In the genomic region with DNA sequence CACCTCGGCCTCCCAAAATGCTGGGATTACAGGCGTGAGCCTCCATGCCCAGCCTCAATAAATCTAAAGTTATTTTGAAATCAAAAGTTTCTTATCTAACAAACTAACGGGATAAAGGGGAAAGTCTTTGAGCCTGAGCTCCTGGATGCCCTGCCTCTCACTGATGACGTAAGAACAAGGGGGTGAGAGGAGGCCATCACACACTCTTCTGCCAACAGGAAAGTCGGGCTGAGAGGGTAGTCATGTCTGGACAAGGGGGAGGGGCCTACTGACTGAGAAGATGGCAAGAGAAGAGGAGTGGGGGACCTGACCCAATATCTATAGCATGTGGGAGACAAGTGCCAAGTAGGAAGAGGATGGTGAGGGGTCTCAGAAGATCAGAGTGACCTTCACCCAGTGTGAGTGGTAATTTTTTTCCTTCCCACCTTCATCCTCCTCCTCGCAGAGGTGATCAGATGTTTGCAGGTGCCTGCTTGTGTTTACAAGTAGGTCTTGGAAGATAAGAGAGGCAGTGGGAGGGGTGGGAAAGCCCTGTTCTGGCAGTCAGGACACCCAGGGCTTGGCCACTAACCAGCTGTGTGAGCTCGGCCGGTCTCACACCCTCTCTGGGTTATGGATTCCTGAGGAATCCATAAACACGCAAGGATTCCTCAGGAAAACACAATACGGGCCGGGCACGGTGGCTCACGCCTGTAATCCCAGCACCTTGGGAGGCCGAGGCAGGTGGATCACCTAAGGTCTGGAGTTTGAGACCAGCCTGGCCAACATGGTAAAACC, we compare ENCODE assay signal across 3 cellular contexts.
TF ChIP-seq lines count a peak whose summit lies in the region.

No MANE protein-coding gene starts in this region.

TF ChIP-seq in SK-N-SH, 30 proteins besides CTCF, POLR2A, EP300 and RAD21:
- TF ChIP-seq, protein P1, sequence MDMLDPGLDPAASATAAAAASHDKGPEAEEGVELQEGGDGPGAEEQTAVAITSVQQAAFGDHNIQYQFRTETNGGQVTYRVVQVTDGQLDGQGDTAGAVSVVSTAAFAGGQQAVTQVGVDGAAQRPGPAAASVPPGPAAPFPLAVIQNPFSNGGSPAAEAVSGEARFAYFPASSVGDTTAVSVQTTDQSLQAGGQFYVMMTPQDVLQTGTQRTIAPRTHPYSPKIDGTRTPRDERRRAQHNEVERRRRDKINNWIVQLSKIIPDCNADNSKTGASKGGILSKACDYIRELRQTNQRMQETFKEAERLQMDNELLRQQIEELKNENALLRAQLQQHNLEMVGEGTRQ (IDR thresholded peaks at IDR 0.05; ENCODE audit: borderline replicate concordance, low read depth, low read length) = no peak
- TF ChIP-seq, protein P2, sequence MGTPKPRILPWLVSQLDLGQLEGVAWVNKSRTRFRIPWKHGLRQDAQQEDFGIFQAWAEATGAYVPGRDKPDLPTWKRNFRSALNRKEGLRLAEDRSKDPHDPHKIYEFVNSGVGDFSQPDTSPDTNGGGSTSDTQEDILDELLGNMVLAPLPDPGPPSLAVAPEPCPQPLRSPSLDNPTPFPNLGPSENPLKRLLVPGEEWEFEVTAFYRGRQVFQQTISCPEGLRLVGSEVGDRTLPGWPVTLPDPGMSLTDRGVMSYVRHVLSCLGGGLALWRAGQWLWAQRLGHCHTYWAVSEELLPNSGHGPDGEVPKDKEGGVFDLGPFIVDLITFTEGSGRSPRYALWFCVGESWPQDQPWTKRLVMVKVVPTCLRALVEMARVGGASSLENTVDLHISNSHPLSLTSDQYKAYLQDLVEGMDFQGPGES (IDR thresholded peaks at IDR 0.05; ENCODE audit: low read depth, low read length) = no peak

TF ChIP-seq in SK-N-SH treated with all-trans-retinoic acid at 6 μM for 48 hours, 23 proteins besides CTCF, POLR2A, EP300 and RAD21:
- TF ChIP-seq PPARA (CRISPR knock-in tag; IDR thresholded peaks at IDR 0.05; ENCODE audit: borderline replicate concordance) (no peak), ZNF70 (CRISPR knock-in tag; IDR thresholded peaks at IDR 0.05) (no peak), ARNTL (CRISPR knock-in tag; IDR thresholded peaks at IDR 0.05; ENCODE audit: borderline replicate concordance, low read depth) (no peak), ZNF565 (CRISPR knock-in tag; conservative IDR thresholded peaks at IDR 0.05; ENCODE audit: low read depth) (no peak), ZC3H10 (CRISPR knock-in tag; IDR thresholded peaks at IDR 0.05) (no peak), ZFP30 (CRISPR knock-in tag; IDR thresholded peaks at IDR 0.05) (no peak), RARB (CRISPR knock-in tag; IDR thresholded peaks at IDR 0.05) (no peak), ZNF8 (CRISPR knock-in tag; IDR thresholded peaks at IDR 0.05) (no peak), GLIS3 (CRISPR knock-in tag; IDR thresholded peaks at IDR 0.05) (no peak), OSR1 (CRISPR knock-in tag; IDR thresholded peaks at IDR 0.05) (no peak), ESRRG (CRISPR knock-in tag; IDR thresholded peaks at IDR 0.05) (no peak), TCF4 (CRISPR knock-in tag; IDR thresholded peaks at IDR 0.05; ENCODE audit: borderline replicate concordance) (no peak), BACH2 (CRISPR knock-in tag; IDR thresholded peaks at IDR 0.05; ENCODE audit: borderline replicate concordance) (no peak), ISL1 (CRISPR knock-in tag; IDR thresholded peaks at IDR 0.05) (no peak), TOX (CRISPR knock-in tag; IDR thresholded peaks at IDR 0.05; ENCODE audit: borderline replicate concordance) (no peak), CSDC2 (CRISPR knock-in tag; IDR thresholded peaks at IDR 0.05) (no peak), ZFP3 (CRISPR knock-in tag; IDR thresholded peaks at IDR 0.05) (no peak)
- TF ChIP-seq, protein P3, sequence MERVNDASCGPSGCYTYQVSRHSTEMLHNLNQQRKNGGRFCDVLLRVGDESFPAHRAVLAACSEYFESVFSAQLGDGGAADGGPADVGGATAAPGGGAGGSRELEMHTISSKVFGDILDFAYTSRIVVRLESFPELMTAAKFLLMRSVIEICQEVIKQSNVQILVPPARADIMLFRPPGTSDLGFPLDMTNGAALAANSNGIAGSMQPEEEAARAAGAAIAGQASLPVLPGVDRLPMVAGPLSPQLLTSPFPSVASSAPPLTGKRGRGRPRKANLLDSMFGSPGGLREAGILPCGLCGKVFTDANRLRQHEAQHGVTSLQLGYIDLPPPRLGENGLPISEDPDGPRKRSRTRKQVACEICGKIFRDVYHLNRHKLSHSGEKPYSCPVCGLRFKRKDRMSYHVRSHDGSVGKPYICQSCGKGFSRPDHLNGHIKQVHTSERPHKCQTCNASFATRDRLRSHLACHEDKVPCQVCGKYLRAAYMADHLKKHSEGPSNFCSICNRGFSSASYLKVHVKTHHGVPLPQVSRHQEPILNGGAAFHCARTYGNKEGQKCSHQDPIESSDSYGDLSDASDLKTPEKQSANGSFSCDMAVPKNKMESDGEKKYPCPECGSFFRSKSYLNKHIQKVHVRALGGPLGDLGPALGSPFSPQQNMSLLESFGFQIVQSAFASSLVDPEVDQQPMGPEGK (CRISPR knock-in tag; IDR thresholded peaks at IDR 0.05; ENCODE audit: borderline replicate concordance) = no peak
- TF ChIP-seq, protein P4, sequence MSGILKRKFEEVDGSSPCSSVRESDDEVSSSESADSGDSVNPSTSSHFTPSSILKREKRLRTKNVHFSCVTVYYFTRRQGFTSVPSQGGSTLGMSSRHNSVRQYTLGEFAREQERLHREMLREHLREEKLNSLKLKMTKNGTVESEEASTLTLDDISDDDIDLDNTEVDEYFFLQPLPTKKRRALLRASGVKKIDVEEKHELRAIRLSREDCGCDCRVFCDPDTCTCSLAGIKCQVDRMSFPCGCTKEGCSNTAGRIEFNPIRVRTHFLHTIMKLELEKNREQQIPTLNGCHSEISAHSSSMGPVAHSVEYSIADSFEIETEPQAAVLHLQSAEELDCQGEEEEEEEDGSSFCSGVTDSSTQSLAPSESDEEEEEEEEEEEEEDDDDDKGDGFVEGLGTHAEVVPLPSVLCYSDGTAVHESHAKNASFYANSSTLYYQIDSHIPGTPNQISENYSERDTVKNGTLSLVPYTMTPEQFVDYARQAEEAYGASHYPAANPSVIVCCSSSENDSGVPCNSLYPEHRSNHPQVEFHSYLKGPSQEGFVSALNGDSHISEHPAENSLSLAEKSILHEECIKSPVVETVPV (CRISPR knock-in tag; IDR thresholded peaks at IDR 0.05) = no peak
- TF ChIP-seq, protein P5, sequence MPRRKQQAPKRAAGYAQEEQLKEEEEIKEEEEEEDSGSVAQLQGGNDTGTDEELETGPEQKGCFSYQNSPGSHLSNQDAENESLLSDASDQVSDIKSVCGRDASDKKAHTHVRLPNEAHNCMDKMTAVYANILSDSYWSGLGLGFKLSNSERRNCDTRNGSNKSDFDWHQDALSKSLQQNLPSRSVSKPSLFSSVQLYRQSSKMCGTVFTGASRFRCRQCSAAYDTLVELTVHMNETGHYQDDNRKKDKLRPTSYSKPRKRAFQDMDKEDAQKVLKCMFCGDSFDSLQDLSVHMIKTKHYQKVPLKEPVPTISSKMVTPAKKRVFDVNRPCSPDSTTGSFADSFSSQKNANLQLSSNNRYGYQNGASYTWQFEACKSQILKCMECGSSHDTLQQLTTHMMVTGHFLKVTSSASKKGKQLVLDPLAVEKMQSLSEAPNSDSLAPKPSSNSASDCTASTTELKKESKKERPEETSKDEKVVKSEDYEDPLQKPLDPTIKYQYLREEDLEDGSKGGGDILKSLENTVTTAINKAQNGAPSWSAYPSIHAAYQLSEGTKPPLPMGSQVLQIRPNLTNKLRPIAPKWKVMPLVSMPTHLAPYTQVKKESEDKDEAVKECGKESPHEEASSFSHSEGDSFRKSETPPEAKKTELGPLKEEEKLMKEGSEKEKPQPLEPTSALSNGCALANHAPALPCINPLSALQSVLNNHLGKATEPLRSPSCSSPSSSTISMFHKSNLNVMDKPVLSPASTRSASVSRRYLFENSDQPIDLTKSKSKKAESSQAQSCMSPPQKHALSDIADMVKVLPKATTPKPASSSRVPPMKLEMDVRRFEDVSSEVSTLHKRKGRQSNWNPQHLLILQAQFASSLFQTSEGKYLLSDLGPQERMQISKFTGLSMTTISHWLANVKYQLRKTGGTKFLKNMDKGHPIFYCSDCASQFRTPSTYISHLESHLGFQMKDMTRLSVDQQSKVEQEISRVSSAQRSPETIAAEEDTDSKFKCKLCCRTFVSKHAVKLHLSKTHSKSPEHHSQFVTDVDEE (CRISPR knock-in tag; IDR thresholded peaks at IDR 0.05) = no peak
TF ChIP-seq in SK-N-SH treated with all-trans-retinoic acid at 6 μM for 48 hours: peak in this region for 0.

TF ChIP-seq in GM23338, 12 proteins besides CTCF, POLR2A, EP300 and RAD21 (continues in another document):
- TF ChIP-seq EZH2phosphoT487 (IDR thresholded peaks at IDR 0.05; ENCODE audit: unreplicated experiment) (no peak), CREB1 (CRISPR knock-in tag; IDR thresholded peaks at IDR 0.05; ENCODE audit: low read depth) (no peak), STAT1 (IDR thresholded peaks at IDR 0.05; ENCODE audit: unreplicated experiment) (no peak), EZH2 (IDR thresholded peaks at IDR 0.05; ENCODE audit: low read depth, unreplicated experiment) (no peak), JUNB (IDR thresholded peaks at IDR 0.05; ENCODE audit: unreplicated experiment) (no peak), ZNF114 (CRISPR knock-in tag; IDR thresholded peaks at IDR 0.05) (no peak), POLR2AphosphoS5 (IDR thresholded peaks at IDR 0.05; ENCODE audit: low read depth) (no peak)
- TF ChIP-seq, protein P6, sequence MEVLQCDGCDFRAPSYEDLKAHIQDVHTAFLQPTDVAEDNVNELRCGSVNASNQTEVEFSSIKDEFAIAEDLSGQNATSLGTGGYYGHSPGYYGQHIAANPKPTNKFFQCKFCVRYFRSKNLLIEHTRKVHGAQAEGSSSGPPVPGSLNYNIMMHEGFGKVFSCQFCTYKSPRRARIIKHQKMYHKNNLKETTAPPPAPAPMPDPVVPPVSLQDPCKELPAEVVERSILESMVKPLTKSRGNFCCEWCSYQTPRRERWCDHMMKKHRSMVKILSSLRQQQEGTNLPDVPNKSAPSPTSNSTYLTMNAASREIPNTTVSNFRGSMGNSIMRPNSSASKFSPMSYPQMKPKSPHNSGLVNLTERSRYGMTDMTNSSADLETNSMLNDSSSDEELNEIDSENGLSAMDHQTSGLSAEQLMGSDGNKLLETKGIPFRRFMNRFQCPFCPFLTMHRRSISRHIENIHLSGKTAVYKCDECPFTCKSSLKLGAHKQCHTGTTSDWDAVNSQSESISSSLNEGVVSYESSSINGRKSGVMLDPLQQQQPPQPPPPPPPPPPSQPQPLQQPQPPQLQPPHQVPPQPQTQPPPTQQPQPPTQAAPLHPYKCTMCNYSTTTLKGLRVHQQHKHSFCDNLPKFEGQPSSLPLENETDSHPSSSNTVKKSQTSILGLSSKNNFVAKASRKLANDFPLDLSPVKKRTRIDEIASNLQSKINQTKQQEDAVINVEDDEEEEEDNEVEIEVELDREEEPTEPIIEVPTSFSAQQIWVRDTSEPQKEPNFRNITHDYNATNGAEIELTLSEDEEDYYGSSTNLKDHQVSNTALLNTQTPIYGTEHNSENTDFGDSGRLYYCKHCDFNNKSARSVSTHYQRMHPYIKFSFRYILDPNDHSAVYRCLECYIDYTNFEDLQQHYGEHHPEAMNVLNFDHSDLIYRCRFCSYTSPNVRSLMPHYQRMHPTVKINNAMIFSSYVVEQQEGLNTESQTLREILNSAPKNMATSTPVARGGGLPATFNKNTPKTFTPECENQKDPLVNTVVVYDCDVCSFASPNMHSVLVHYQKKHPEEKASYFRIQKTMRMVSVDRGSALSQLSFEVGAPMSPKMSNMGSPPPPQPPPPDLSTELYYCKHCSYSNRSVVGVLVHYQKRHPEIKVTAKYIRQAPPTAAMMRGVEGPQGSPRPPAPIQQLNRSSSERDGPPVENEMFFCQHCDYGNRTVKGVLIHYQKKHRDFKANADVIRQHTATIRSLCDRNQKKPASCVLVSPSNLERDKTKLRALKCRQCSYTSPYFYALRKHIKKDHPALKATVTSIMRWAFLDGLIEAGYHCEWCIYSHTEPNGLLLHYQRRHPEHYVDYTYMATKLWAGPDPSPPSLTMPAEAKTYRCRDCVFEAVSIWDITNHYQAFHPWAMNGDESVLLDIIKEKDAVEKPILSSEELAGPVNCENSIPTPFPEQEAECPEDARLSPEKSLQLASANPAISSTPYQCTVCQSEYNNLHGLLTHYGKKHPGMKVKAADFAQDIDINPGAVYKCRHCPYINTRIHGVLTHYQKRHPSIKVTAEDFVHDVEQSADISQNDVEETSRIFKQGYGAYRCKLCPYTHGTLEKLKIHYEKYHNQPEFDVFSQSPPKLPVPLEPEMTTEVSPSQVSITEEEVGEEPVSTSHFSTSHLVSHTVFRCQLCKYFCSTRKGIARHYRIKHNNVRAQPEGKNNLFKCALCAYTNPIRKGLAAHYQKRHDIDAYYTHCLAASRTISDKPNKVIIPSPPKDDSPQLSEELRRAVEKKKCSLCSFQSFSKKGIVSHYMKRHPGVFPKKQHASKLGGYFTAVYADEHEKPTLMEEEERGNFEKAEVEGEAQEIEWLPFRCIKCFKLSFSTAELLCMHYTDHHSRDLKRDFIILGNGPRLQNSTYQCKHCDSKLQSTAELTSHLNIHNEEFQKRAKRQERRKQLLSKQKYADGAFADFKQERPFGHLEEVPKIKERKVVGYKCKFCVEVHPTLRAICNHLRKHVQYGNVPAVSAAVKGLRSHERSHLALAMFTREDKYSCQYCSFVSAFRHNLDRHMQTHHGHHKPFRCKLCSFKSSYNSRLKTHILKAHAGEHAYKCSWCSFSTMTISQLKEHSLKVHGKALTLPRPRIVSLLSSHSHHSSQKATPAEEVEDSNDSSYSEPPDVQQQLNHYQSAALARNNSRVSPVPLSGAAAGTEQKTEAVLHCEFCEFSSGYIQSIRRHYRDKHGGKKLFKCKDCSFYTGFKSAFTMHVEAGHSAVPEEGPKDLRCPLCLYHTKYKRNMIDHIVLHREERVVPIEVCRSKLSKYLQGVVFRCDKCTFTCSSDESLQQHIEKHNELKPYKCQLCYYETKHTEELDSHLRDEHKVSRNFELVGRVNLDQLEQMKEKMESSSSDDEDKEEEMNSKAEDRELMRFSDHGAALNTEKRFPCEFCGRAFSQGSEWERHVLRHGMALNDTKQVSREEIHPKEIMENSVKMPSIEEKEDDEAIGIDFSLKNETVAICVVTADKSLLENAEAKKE (CRISPR knock-in tag; IDR thresholded peaks at IDR 0.05) = no peak
- TF ChIP-seq, protein P7, sequence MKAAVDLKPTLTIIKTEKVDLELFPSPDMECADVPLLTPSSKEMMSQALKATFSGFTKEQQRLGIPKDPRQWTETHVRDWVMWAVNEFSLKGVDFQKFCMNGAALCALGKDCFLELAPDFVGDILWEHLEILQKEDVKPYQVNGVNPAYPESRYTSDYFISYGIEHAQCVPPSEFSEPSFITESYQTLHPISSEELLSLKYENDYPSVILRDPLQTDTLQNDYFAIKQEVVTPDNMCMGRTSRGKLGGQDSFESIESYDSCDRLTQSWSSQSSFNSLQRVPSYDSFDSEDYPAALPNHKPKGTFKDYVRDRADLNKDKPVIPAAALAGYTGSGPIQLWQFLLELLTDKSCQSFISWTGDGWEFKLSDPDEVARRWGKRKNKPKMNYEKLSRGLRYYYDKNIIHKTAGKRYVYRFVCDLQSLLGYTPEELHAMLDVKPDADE (IDR thresholded peaks at IDR 0.05) = no peak
